In genomic region chr2:176554107-176555048, GRCh38 we compare ENCODE assay signal across 8 cellular contexts.
DNase-seq lines count a peak whose midpoint lies in the region; ATAC-seq and TF ChIP-seq lines count a peak whose summit lies in the region.

No MANE protein-coding gene starts in this region.

- H3K27me3 ChIP-seq in muscle layer of colon (ENCODE audit: control insufficient read depth in 1 of 2, insufficient read depth in 2 of 2, low read length in 2 of 2) = no peaks in the 10 kb centered on the region
- peaks cover 0 to 10% of the 10 kb centered on the region in 2 donors for H3K27me3 ChIP-seq in tibial artery

- ATAC-seq in HG02938 (IDR thresholded peaks at IDR 0.05; ENCODE audit: unreplicated experiment) (peak; percentile 57), esophagus mucosa (peak; percentile 69), GM21367 (IDR thresholded peaks at IDR 0.05; ENCODE audit: unreplicated experiment) (no peak)

- H3K9me3 ChIP-seq in muscle layer of colon (ENCODE audit: low read length) (no peaks in the 10 kb centered on the region), tibial artery (no peaks in the 10 kb centered on the region)

- H3K9ac ChIP-seq in muscle layer of colon (ENCODE audit: low read length) = peak overlapping the region; percentile 23

- intact Hi-C loops in tibial artery (cut with DNase I; ENCODE audit: low total_unique reads) = loop anchor here (2.0 to 5.0 kb wide), 2 partner anchors 97 to 414 kb away; no protein-coding TSS in a partner anchor

- peak overlapping the region; percentile 88 for H3K27ac ChIP-seq in muscle layer of colon (ENCODE audit: low read depth, low read length)
- peak overlapping the region; percentile 39 to 58 for H3K27ac ChIP-seq in tibial artery

- H3K4me1 ChIP-seq in muscle layer of colon (ENCODE audit: insufficient read depth, low read length) (peaks cover 17% of the 10 kb centered on the region), tibial artery (peaks cover 0 to 18% (median 10%) of the 10 kb centered on the region in 4 donors)

- peak overlapping the region; percentile 41 to 63 for H3K4me3 ChIP-seq in muscle layer of colon (ENCODE audit: low read depth in 1 of 2, low read length in 2 of 2)
- peak overlapping the region; percentile 43 to 52 for H3K4me3 ChIP-seq in tibial artery

- H3K36me3 ChIP-seq in muscle layer of colon (ENCODE audit: insufficient read depth, low read length) (no peaks in the 10 kb centered on the region), tibial artery (no peaks in the 10 kb centered on the region)

- DNase-seq in DMS153 (lab: John Stamatoyannopoulos, UW) (peak; percentile 72), NCI-H526 (lab: John Stamatoyannopoulos, UW) (peak; percentile 44 to 82), activated T-cell treated with anti-CD3 and anti-CD28 coated beads for 4 hours (peak; percentile 28), tibial artery (no peak)

- peak; percentile 78 for TF ChIP-seq CTCF in tibial artery (IDR thresholded peaks at IDR 0.05)

Comparison
In these comparisons a context has a peak if more than half of its experiments do, and no peak if none do; other contexts are left out.
1. DNase-seq: peak in DMS153 (single experiment), NCI-H526 (2 of 2) and activated T-cell treated with anti-CD3 and anti-CD28 coated beads for 4 hours (single experiment); none in tibial artery (0 of 2).